ENCODE assay signal across 1 cellular context in genomic region chr10:124476043-124476725, GRCh38.
TF ChIP-seq lines count a peak whose summit lies in the region.

No MANE protein-coding gene starts in this region.

TF ChIP-seq in HepG2, 621 proteins besides CTCF, POLR2A, EP300 and RAD21 (continued from another document and continues in another):
- TF ChIP-seq TFE3 (CRISPR knock-in tag; IDR thresholded peaks at IDR 0.05) (no peak), ZNF773 (CRISPR knock-in tag; IDR thresholded peaks at IDR 0.05; ENCODE audit: borderline replicate concordance) (no peak), PHB2 (IDR thresholded peaks at IDR 0.05; ENCODE audit: partially characterized antibody) (no peak), ZNF777 (CRISPR knock-in tag; IDR thresholded peaks at IDR 0.05) (no peak), TBL1XR1 (IDR thresholded peaks at IDR 0.05; ENCODE audit: borderline replicate concordance, low read length, partially characterized antibody) (peak; percentile 22), SYNCRIP (IDR thresholded peaks at IDR 0.05; ENCODE audit: insufficient read depth, low read depth, low read length) (no peak), ZNF788 (CRISPR knock-in tag; IDR thresholded peaks at IDR 0.05; ENCODE audit: borderline replicate concordance) (peak; percentile 56; the same call in 1 of the 2 replicates), SNAI1 (CRISPR knock-in tag; IDR thresholded peaks at IDR 0.05; ENCODE audit: borderline replicate concordance) (no peak), CBX5 (CRISPR knock-in tag; IDR thresholded peaks at IDR 0.05; ENCODE audit: borderline replicate concordance) (peak; percentile 28; the same call in 1 of the 2 replicates), SOX13 (IDR thresholded peaks at IDR 0.05) (no peak), SOX13 (CRISPR knock-in tag; conservative IDR thresholded peaks at IDR 0.05 in 1 of 2, IDR thresholded peaks at IDR 0.05 in 1 of 2) (peak in 1 of 2 experiments; percentile 34; a peak in 1 of 4 replicates), HNRNPL (IDR thresholded peaks at IDR 0.05; ENCODE audit: low read depth, low read length) (peak; percentile 97), ZNF383 (CRISPR knock-in tag; IDR thresholded peaks at IDR 0.05; ENCODE audit: borderline replicate concordance) (no peak), PHF21A (CRISPR knock-in tag; IDR thresholded peaks at IDR 0.05) (no peak), NR2F2 (IDR thresholded peaks at IDR 0.05; ENCODE audit: borderline replicate concordance, low read depth) (0 out of 2 replicates have a peak, but pooled peaks have one; percentile 48), ZNF33A (CRISPR knock-in tag; IDR thresholded peaks at IDR 0.05; ENCODE audit: borderline replicate concordance) (no peak), ZSCAN30 (CRISPR knock-in tag; IDR thresholded peaks at IDR 0.05) (no peak), ATF3 (CRISPR knock-in tag; IDR thresholded peaks at IDR 0.05) (peak; percentile 88), YEATS4 (CRISPR knock-in tag; IDR thresholded peaks at IDR 0.05; ENCODE audit: borderline replicate concordance) (no peak), ZNF543 (CRISPR knock-in tag; IDR thresholded peaks at IDR 0.05) (no peak), NCOR1 (IDR thresholded peaks at IDR 0.05; ENCODE audit: borderline replicate concordance, low read length) (peak; percentile 56; the same call in 1 of the 2 replicates), ZNF605 (CRISPR knock-in tag; IDR thresholded peaks at IDR 0.05) (no peak; the same call in 1 of the 2 replicates), ZNF292 (CRISPR knock-in tag; IDR thresholded peaks at IDR 0.05; ENCODE audit: borderline replicate concordance, low read depth) (0 out of 2 replicates have a peak, but pooled peaks have one; percentile 39), ZNF775 (CRISPR knock-in tag; IDR thresholded peaks at IDR 0.05; ENCODE audit: borderline replicate concordance) (no peak), WIZ (CRISPR knock-in tag; IDR thresholded peaks at IDR 0.05) (no peak), KLF11 (CRISPR knock-in tag; IDR thresholded peaks at IDR 0.05) (no peak), KLF16 (CRISPR knock-in tag; IDR thresholded peaks at IDR 0.05) (peak in 1 of 2 experiments; percentile 76; a peak in 2 of 4 replicates), ZFX (CRISPR knock-in tag; IDR thresholded peaks at IDR 0.05; ENCODE audit: low read depth) (peak; percentile 46; the same call in 1 of the 2 replicates), ZNF644 (CRISPR knock-in tag; IDR thresholded peaks at IDR 0.05; ENCODE audit: low read depth) (0 out of 2 replicates have a peak, but pooled peaks have one; percentile 61), TMF1 (CRISPR knock-in tag; IDR thresholded peaks at IDR 0.05; ENCODE audit: low read depth) (no peak)
- TF ChIP-seq, protein P1, sequence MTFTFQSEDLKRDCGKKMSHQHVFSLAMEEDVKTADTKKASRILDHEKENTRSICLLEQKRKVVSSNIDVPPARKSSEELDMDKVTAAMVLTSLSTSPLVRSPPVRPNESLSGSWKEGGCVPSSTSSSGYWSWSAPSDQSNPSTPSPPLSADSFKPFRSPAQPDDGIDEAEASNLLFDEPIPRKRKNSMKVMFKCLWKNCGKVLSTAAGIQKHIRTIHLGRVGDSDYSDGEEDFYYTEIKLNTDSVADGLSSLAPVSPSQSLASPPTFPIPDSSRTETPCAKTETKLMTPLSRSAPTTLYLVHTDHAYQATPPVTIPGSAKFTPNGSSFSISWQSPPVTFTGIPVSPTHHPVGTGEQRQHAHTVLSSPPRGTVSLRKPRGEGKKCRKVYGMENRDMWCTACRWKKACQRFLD (CRISPR knock-in tag; IDR thresholded peaks at IDR 0.05; ENCODE audit: borderline replicate concordance), result no peak
- TF ChIP-seq, protein P2, sequence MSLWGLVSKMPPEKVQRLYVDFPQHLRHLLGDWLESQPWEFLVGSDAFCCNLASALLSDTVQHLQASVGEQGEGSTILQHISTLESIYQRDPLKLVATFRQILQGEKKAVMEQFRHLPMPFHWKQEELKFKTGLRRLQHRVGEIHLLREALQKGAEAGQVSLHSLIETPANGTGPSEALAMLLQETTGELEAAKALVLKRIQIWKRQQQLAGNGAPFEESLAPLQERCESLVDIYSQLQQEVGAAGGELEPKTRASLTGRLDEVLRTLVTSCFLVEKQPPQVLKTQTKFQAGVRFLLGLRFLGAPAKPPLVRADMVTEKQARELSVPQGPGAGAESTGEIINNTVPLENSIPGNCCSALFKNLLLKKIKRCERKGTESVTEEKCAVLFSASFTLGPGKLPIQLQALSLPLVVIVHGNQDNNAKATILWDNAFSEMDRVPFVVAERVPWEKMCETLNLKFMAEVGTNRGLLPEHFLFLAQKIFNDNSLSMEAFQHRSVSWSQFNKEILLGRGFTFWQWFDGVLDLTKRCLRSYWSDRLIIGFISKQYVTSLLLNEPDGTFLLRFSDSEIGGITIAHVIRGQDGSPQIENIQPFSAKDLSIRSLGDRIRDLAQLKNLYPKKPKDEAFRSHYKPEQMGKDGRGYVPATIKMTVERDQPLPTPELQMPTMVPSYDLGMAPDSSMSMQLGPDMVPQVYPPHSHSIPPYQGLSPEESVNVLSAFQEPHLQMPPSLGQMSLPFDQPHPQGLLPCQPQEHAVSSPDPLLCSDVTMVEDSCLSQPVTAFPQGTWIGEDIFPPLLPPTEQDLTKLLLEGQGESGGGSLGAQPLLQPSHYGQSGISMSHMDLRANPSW (CRISPR knock-in tag; IDR thresholded peaks at IDR 0.05; ENCODE audit: borderline replicate concordance), result no peak
- TF ChIP-seq, protein P3, sequence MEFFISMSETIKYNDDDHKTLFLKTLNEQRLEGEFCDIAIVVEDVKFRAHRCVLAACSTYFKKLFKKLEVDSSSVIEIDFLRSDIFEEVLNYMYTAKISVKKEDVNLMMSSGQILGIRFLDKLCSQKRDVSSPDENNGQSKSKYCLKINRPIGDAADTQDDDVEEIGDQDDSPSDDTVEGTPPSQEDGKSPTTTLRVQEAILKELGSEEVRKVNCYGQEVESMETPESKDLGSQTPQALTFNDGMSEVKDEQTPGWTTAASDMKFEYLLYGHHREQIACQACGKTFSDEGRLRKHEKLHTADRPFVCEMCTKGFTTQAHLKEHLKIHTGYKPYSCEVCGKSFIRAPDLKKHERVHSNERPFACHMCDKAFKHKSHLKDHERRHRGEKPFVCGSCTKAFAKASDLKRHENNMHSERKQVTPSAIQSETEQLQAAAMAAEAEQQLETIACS (CRISPR knock-in tag; IDR thresholded peaks at IDR 0.05), result no peak
- TF ChIP-seq, protein P4, sequence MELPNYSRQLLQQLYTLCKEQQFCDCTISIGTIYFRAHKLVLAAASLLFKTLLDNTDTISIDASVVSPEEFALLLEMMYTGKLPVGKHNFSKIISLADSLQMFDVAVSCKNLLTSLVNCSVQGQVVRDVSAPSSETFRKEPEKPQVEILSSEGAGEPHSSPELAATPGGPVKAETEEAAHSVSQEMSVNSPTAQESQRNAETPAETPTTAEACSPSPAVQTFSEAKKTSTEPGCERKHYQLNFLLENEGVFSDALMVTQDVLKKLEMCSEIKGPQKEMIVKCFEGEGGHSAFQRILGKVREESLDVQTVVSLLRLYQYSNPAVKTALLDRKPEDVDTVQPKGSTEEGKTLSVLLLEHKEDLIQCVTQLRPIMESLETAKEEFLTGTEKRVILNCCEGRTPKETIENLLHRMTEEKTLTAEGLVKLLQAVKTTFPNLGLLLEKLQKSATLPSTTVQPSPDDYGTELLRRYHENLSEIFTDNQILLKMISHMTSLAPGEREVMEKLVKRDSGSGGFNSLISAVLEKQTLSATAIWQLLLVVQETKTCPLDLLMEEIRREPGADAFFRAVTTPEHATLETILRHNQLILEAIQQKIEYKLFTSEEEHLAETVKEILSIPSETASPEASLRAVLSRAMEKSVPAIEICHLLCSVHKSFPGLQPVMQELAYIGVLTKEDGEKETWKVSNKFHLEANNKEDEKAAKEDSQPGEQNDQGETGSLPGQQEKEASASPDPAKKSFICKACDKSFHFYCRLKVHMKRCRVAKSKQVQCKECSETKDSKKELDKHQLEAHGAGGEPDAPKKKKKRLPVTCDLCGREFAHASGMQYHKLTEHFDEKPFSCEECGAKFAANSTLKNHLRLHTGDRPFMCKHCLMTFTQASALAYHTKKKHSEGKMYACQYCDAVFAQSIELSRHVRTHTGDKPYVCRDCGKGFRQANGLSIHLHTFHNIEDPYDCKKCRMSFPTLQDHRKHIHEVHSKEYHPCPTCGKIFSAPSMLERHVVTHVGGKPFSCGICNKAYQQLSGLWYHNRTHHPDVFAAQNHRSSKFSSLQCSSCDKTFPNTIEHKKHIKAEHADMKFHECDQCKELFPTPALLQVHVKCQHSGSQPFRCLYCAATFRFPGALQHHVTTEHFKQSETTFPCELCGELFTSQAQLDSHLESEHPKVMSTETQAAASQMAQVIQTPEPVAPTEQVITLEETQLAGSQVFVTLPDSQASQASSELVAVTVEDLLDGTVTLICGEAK (IDR thresholded peaks at IDR 0.05), result no peak
- TF ChIP-seq, protein P4 (CRISPR knock-in tag; IDR thresholded peaks at IDR 0.05), result peak; percentile 48; the same call in 1 of the 2 replicates
- TF ChIP-seq, protein P5, sequence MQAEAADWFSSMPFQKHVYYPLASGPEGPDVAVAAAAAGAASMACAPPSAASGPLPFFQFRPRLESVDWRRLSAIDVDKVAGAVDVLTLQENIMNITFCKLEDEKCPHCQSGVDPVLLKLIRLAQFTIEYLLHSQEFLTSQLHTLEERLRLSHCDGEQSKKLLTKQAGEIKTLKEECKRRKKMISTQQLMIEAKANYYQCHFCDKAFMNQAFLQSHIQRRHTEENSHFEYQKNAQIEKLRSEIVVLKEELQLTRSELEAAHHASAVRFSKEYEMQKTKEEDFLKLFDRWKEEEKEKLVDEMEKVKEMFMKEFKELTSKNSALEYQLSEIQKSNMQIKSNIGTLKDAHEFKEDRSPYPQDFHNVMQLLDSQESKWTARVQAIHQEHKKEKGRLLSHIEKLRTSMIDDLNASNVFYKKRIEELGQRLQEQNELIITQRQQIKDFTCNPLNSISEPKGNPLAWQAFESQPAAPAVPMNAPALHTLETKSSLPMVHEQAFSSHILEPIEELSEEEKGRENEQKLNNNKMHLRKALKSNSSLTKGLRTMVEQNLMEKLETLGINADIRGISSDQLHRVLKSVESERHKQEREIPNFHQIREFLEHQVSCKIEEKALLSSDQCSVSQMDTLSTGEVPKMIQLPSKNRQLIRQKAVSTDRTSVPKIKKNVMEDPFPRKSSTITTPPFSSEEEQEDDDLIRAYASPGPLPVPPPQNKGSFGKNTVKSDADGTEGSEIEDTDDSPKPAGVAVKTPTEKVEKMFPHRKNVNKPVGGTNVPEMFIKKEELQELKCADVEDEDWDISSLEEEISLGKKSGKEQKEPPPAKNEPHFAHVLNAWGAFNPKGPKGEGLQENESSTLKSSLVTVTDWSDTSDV (CRISPR knock-in tag; IDR thresholded peaks at IDR 0.05), result no peak
- TF ChIP-seq, protein P6, sequence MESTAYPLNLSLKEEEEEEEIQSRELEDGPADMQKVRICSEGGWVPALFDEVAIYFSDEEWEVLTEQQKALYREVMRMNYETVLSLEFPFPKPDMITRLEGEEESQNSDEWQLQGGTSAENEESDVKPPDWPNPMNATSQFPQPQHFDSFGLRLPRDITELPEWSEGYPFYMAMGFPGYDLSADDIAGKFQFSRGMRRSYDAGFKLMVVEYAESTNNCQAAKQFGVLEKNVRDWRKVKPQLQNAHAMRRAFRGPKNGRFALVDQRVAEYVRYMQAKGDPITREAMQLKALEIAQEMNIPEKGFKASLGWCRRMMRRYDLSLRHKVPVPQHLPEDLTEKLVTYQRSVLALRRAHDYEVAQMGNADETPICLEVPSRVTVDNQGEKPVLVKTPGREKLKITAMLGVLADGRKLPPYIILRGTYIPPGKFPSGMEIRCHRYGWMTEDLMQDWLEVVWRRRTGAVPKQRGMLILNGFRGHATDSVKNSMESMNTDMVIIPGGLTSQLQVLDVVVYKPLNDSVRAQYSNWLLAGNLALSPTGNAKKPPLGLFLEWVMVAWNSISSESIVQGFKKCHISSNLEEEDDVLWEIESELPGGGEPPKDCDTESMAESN (CRISPR knock-in tag; conservative IDR thresholded peaks at IDR 0.05), result peak; percentile 54; the same call in 1 of the 2 replicates
